9 cellular contexts compared by ENCODE assay signal in the genomic region with DNA sequence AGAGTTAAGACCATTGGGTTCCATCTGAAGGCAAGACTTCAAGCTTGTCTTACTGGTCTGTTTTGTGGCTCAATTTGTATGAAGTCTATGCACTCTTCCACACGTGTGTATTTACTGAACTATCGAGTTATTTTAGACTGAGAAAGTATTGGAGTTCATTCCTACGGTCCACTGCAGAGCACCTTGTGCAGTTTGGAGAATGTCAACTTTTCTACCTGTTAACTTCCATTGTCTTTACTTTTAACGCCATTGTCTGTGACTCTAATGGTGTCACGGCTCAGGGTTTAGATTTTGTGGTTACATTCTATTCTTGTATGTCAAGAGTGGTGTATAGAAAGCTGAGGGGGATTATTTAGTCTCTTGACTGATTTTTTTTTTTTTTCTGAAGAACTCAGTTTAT. TPM values are rescaled to one million over a fixed set of nuclear protein-coding genes. Genes with fewer than 3 reads are reported as not detected.
DNase-seq lines count a peak whose midpoint lies in the region; ATAC-seq and TF ChIP-seq lines count a peak whose summit lies in the region.
"Had no signal": no experiment of that assay in that cellular context is flagged by ENCODE, and none has a peak within 500 bp of the region (broad histone marks: within the 10 kb centered on the region; RNA-seq: fewer than 3 reads in every experiment).

No MANE protein-coding gene starts in this region.

- ATAC-seq in HG03342 (IDR thresholded peaks at IDR 0.05; ENCODE audit: unreplicated experiment), result no peak
- ATAC-seq in sciatic nerve, result no peak

- POLR2A ChIA-PET in OCI-LY7 (lab: Charles Lee), result interaction anchor here (0.6 to 5.5 kb wide), 14 partner anchors 7 to 222 kb away, joined by 3 to 79 read pairs (median 6); no protein-coding TSS in a partner anchor

- H3K79me2 ChIP-seq in OCI-LY7 (ENCODE audit: insufficient read depth, low read depth, low read length) (peaks cover 88% of the 10 kb centered on the region), trophoblast cell (ENCODE audit: control insufficient read depth, insufficient read depth, low read length, poor library complexity) (peaks cover 20% of the 10 kb centered on the region)

- peaks cover 62% of the 10 kb centered on the region for H3K4me1 ChIP-seq in OCI-LY7 (ENCODE audit: insufficient read depth, low read length, poor library complexity, severe bottlenecking)
- no peaks in the 10 kb centered on the region for H3K4me1 ChIP-seq in trophoblast cell (ENCODE audit: control insufficient read depth in 1 of 2, insufficient read depth in 2 of 2, low read length in 2 of 2)
- H3K4me1 ChIP-seq in uterus, result peaks cover 0 to 3% of the 10 kb centered on the region in 2 donors

- H2AFZ ChIP-seq in OCI-LY7 (ENCODE audit: low read length) (no peak overlapping the region), trophoblast cell (ENCODE audit: insufficient read depth, low read length, poor library complexity) (no peak overlapping the region)

- no peak overlapping the region for H4K8ac ChIP-seq in trophoblast cell (ENCODE audit: low read depth, low read length)

- H3K4me1 Mint-ChIP-seq in endothelial cell (ENCODE audit: unreplicated experiment), result peaks cover 52% of the 10 kb centered on the region

- H3K4me3 ChIP-seq in GM12875 (ENCODE audit: low read depth, low read length), result peak overlapping the region; percentile 14
- peak overlapping the region; percentile 91 for H3K4me3 ChIP-seq in OCI-LY7 (ENCODE audit: low read depth, low read length, poor library complexity, severe bottlenecking)
- H3K4me3 ChIP-seq in trophoblast cell (ENCODE audit: low read depth, low read length), result no peak overlapping the region
- H3K4me3 ChIP-seq in uterus, result no peak overlapping the region

- DNase-seq in OCI-LY7 (ENCODE audit: low spot score) (peak; percentile 38), endothelial cell (ENCODE audit: low spot score) (no peak), trophoblast cell (no peak), iPS-NIHi7 (ENCODE audit: extremely low spot score) (no peak), uterus (no peak), sciatic nerve (ENCODE audit: low spot score) (no peak)
- DNase-seq: SW 1271 had no signal

- CTCF ChIA-PET in OCI-LY7 (lab: Charles Lee; ENCODE audit: unreplicated experiment), result no interaction called here

- no peaks in the 10 kb centered on the region for H3K9me3 ChIP-seq in OCI-LY7 (ENCODE audit: low read length)
- H3K9me3 ChIP-seq in trophoblast cell (ENCODE audit: insufficient read depth, low read depth, low read length), result no peaks in the 10 kb centered on the region
- no peaks in the 10 kb centered on the region for H3K9me3 ChIP-seq in uterus

- H3K4me3 Mint-ChIP-seq in endothelial cell (ENCODE audit: unreplicated experiment), result peak overlapping the region; percentile 67

- H3K9me2 ChIP-seq in OCI-LY7 (ENCODE audit: insufficient read depth, low read length), result no peaks in the 10 kb centered on the region

- H3K27ac ChIP-seq in OCI-LY7 (ENCODE audit: low read depth, low read length, poor library complexity, severe bottlenecking) (peak overlapping the region; percentile 74), trophoblast cell (ENCODE audit: low read depth, low read length) (no peak overlapping the region), uterus (no peak overlapping the region)

- H3K4ac ChIP-seq in trophoblast cell (ENCODE audit: low read depth, low read length), result peak overlapping the region; percentile 100

- H4K12ac ChIP-seq in trophoblast cell (ENCODE audit: low read depth, low read length), result no peak overlapping the region

- H3K36me3 Mint-ChIP-seq in endothelial cell (ENCODE audit: low read depth, unreplicated experiment), result peaks cover 8% of the 10 kb centered on the region

- no TSS peak for BruUV-seq in OCI-LY7 (replicated peaks; lab: Mats Ljungman, UMichigan)

- H4K20me1 ChIP-seq in OCI-LY7 (ENCODE audit: insufficient read depth, low read length), result peaks cover 58% of the 10 kb centered on the region

- WGBS in trophoblast cell (ENCODE audit: extremely low coverage, insufficient coverage, insufficient read length), result no CpG with 5 or more reads among the region's 5 CpGs

- no peak overlapping the region for H3K18ac ChIP-seq in trophoblast cell (ENCODE audit: low read length)

- peaks cover 12% of the 10 kb centered on the region for H3K79me1 ChIP-seq in trophoblast cell (ENCODE audit: low read length)

- no peak overlapping the region for H3K23ac ChIP-seq in trophoblast cell (ENCODE audit: low read length)

- H3K9me3 Mint-ChIP-seq in endothelial cell (ENCODE audit: unreplicated experiment), result no peaks in the 10 kb centered on the region

- H3K4me2 ChIP-seq in OCI-LY7 (ENCODE audit: low read length) (peak overlapping the region; percentile 96), trophoblast cell (ENCODE audit: low read length) (peak overlapping the region; percentile 58)

- TF ChIP-seq CTCF in GM12875 (IDR thresholded peaks at IDR 0.05; ENCODE audit: borderline replicate concordance, insufficient read depth, low read depth, low read length) (no peak), OCI-LY7 (conservative IDR thresholded peaks at IDR 0.05; ENCODE audit: low read length) (no peak), endothelial cell (IDR thresholded peaks at IDR 0.05; ENCODE audit: unreplicated experiment) (no peak), uterus (IDR thresholded peaks at IDR 0.05) (no peak)

- no peak overlapping the region for H4K91ac ChIP-seq in trophoblast cell (ENCODE audit: low read depth, low read length)

- H3K36me3 ChIP-seq in OCI-LY7 (ENCODE audit: insufficient read depth, low read length), result peaks cover 34% of the 10 kb centered on the region
- H3K36me3 ChIP-seq in trophoblast cell (ENCODE audit: control insufficient read depth in 1 of 2, insufficient read depth in 2 of 2, low read length in 2 of 2), result no peaks in the 10 kb centered on the region
- no peaks in the 10 kb centered on the region for H3K36me3 ChIP-seq in uterus

- peaks cover 5% of the 10 kb centered on the region for H3K27me3 Mint-ChIP-seq in endothelial cell (ENCODE audit: unreplicated experiment)

- no peak for TF ChIP-seq POLR2A in uterus (IDR thresholded peaks at IDR 0.05)

- H3K14ac ChIP-seq in trophoblast cell (ENCODE audit: low read length), result no peak overlapping the region

- H3K27me3 ChIP-seq in trophoblast cell (ENCODE audit: insufficient read depth, low read length), result no peaks in the 10 kb centered on the region
- no peaks in the 10 kb centered on the region for H3K27me3 ChIP-seq in uterus

- H2BK5ac ChIP-seq in trophoblast cell (ENCODE audit: low read depth, low read length, poor library complexity), result no peak overlapping the region

- H3K9ac ChIP-seq in trophoblast cell (ENCODE audit: low read length), result no peak overlapping the region

- H2AK5ac ChIP-seq in trophoblast cell (ENCODE audit: low read length), result no peak overlapping the region

- no peak overlapping the region for H3K27ac Mint-ChIP-seq in endothelial cell (ENCODE audit: unreplicated experiment)

- no peak overlapping the region for H2BK120ac ChIP-seq in trophoblast cell (ENCODE audit: insufficient read depth, low read length, poor library complexity)

- no peak overlapping the region for H2BK12ac ChIP-seq in trophoblast cell (ENCODE audit: low read length)

- intact Hi-C loops in OCI-LY7 (cut with micrococcal nuclease; ENCODE audit: unreplicated experiment) (loop anchor here (5.0 kb wide), 1 partner anchor 383 kb away; no protein-coding TSS in a partner anchor), uterus (cut with DNase I; ENCODE audit: low total_unique reads) (no loop called here), sciatic nerve (cut with DNase I) (no loop called here)

RNA-seq across cellular contexts. Expression of a gene that starts 3.8 kb away (rescaled TPM):
- 59.5 and 71.7 TPM in 2 replicates for total RNA-seq in OCI-LY7 (2014; rRNA removed; shearing (Covaris generic))
- total RNA-seq in OCI-LY7 (2022), result 88.1 and 93.7 TPM in 2 replicates
- 203 TPM for total RNA-seq in endothelial cell (ENCODE audit: unreplicated experiment)
- 429 and 461 TPM in 2 replicates for polyA plus RNA-seq in trophoblast cell (2013)
- 100 to 1,000 TPM in 2 of 4 donors, 10 to 100 TPM in 2; 50.0 to 137 (median 83.0) TPM for total RNA-seq in uterus
- total RNA-seq in sciatic nerve, result 123 TPM

Comparison
In these comparisons a context has a peak if more than half of its experiments do, and no peak if none do; other contexts are left out.
1. H3K4me3 ChIP-seq: peak in GM12875 (single experiment) and OCI-LY7 (single experiment); none in trophoblast cell (single experiment) and uterus (0 of 2).